8 cellular contexts compared by ENCODE assay signal in genomic region chr17:73342057-73342522, GRCh38. TPM values are rescaled to one million over a fixed set of nuclear protein-coding genes. Genes with fewer than 3 reads are reported as not detected.
DNase-seq lines count a peak whose midpoint lies in the region; ATAC-seq and TF ChIP-seq lines count a peak whose summit lies in the region.

No MANE protein-coding gene starts in this region.

- peak overlapping the region; percentile 15 for H3K4me3 ChIP-seq in SJCRH30

- H3K27ac ChIP-seq in SJCRH30 (peak overlapping the region; percentile 92), foreskin keratinocyte (peak overlapping the region; percentile 80)

- H3K36me3 ChIP-seq in SJCRH30 = no peaks in the 10 kb centered on the region

- peaks cover 33% of the 10 kb centered on the region for H3K4me1 ChIP-seq in SJCRH30
- peaks cover 3% of the 10 kb centered on the region for H3K4me1 ChIP-seq in foreskin keratinocyte

- H3K9me3 ChIP-seq in SJCRH30 (replicated peaks) = no peaks in the 10 kb centered on the region

- H3K27me3 ChIP-seq in SJCRH30 (no peaks in the 10 kb centered on the region), foreskin keratinocyte (no peaks in the 10 kb centered on the region)

- ATAC-seq in foreskin keratinocyte (peak; percentile 8), HG03565 (IDR thresholded peaks at IDR 0.05; ENCODE audit: unreplicated experiment) (no peak)

- peak; percentile 77 for DNase-seq in GM03348 (ENCODE audit: low spot score)
- peak; percentile 98 for DNase-seq in SJCRH30
- DNase-seq in foreskin keratinocyte = peak; percentile 58 to 68
- DNase-seq in nucleus accumbens (lab: John Stamatoyannopoulos, UW) = peak; percentile 51 to 98 (median 92)
- DNase-seq in stimulated activated CD4-positive, alpha-beta T cell treated with anti-CD3 and anti-CD28 coated beads, Interleukin-2, amount 100 ng/mL, for 48 hours = no peak
- DNase-seq in NCI-H748 (lab: John Stamatoyannopoulos, UW; ENCODE audit: unreplicated experiment) = no peak
- no peak for DNase-seq in stimulated activated naive CD4-positive, alpha-beta T cell (lab: John Stamatoyannopoulos, UW)

- no peak for TF ChIP-seq CTCF in foreskin keratinocyte (conservative IDR thresholded peaks at IDR 0.05)

RNA-seq across cellular contexts. Expression of gene CDC42EP4, which starts 30.3 kb away (rescaled TPM):
- 21.7 and 22.2 TPM in 2 replicates for total RNA-seq in SJCRH30 (2014; rRNA removed; shearing (Covaris generic))
- total RNA-seq in foreskin keratinocyte = 18.7 and 20.3 TPM in 2 replicates
- 14.5 and 16.4 TPM in 2 replicates for polyA plus RNA-seq in foreskin keratinocyte

Comparison
In these comparisons a context has a peak if more than half of its experiments do, and no peak if none do; other contexts are left out.
1. DNase-seq: peak in GM03348 (single experiment), SJCRH30 (2 of 2), foreskin keratinocyte (2 of 2) and nucleus accumbens (56 of 56); none in stimulated activated CD4-positive, alpha-beta T cell treated with anti-CD3 and anti-CD28 coated beads, Interleukin-2, amount 100 ng/mL, for 48 hours (0 of 2), NCI-H748 (single experiment) and stimulated activated naive CD4-positive, alpha-beta T cell (0 of 6).